Comparison of ENCODE assay signal across 21 cellular contexts in the genomic region with DNA sequence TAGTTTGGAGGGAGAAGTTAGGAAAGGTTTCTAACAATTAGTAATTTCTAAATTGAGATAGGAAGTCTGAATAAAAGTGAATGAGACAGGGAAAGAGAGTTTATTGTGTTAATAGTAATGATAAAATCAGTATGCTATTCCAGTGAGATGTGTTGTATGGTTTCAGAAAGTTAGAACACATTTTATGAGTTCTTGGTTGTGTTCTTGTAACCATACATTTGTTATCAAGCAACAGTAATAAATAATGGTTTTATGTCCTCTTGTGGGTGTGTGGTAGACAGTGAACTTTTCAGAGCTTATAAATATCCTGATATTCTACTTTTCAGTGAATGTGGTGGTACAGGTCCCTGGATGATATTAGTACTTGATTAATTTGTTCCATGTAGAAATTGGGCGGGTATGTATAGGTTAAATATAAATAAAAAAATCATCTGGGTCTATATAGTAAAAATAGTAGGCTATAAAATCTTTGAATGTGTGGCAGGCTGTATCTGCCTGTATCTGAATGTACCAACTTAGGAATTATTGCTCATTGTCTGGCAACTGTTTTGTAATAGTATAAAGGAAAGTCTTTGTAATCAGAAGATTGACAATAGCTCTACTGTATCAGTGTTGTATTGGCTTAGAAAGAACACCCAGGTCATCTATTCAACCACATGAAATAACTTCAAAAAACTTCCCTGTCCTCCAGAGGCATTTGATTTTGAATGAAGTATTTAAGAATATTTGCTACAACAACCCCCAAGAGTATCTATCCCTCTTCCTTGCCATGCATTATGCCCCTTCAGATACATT.
"Had no signal": no experiment of that assay in that cellular context is flagged by ENCODE, and none has a peak within 500 bp of the region (broad histone marks: within the 10 kb centered on the region; RNA-seq: fewer than 3 reads in every experiment).

No MANE protein-coding gene starts in this region.

- H2AFZ ChIP-seq: parathyroid adenoma had no signal

- H3K27ac ChIP-seq: adrenal gland, coronary artery, epithelial cell of prostate, heart right ventricle, lower lobe of right lung, neutrophil, parathyroid adenoma had no signal

- ATAC-seq: activated CD4-positive, alpha-beta T cell treated with anti-CD3 and anti-CD28 coated beads for 36 hours; activated CD8-positive, alpha-beta T cell treated with anti-CD3 and anti-CD28 coated beads for 36 hours; activated T-cell treated with anti-CD3 and anti-CD28 coated beads, Interleukin-2, amount 50 U/mL, for 4 hours; left colon; lower lobe of right lung; mucosa of descending colon; natural killer cell; stimulated activated naive CD8-positive, alpha-beta T cell treated with anti-CD3 and anti-CD28 coated beads, Interleukin-15, Interleukin-2, amounts not matched to agents 100 U/mL and 50 U/mL, for 24 hours had no signal

- H3K9ac ChIP-seq: parathyroid adenoma had no signal

- H3K9me3 ChIP-seq: adrenal gland, heart right ventricle, lower lobe of right lung, mucosa of descending colon, neutrophil, testis had no signal

- FAIRE-seq: frontal cortex had no signal

- H3K4me3 ChIP-seq: adrenal gland, coronary artery, heart right ventricle, lower lobe of right lung, mucosa of descending colon, testis had no signal

- DNase-seq: activated CD4-positive, alpha-beta T cell treated with anti-CD3 and anti-CD28 coated beads for 36 hours; activated CD8-positive, alpha-beta T cell treated with anti-CD3 and anti-CD28 coated beads for 36 hours; activated effector memory CD4-positive, alpha-beta T cell treated with anti-CD3 and anti-CD28 coated beads, Interleukin-2, amount 50 U/mL, for 16 hours; activated T-cell treated with anti-CD3 and anti-CD28 coated beads, Interleukin-2, amount 50 U/mL, for 4 hours; adrenal gland; effector memory CD4-positive, alpha-beta T cell; heart right ventricle; left colon; lower lobe of right lung; mucosa of descending colon; natural killer cell; retina; stimulated activated CD4-positive, alpha-beta T cell treated with anti-CD3 and anti-CD28 coated beads, Interleukin-15, amount 100 ng/mL, for 24 hours; stimulated activated CD4-positive, alpha-beta T cell treated with anti-CD3 and anti-CD28 coated beads, Interleukin-4, amount 100 ng/mL, for 24 hours; stimulated activated naive CD8-positive, alpha-beta T cell treated with anti-CD3 and anti-CD28 coated beads, Interleukin-15, Interleukin-2, amounts not matched to agents 100 U/mL and 50 U/mL, for 24 hours; testis had no signal

- H3K36me3 ChIP-seq: adrenal gland, lower lobe of right lung, neutrophil had no signal

- H3K27me3 ChIP-seq: adrenal gland, heart right ventricle, neutrophil, testis had no signal
